Comparison of ENCODE assay signal across 8 cellular contexts in genomic region chr21:36384885-36385232, GRCh38. TPM values are rescaled to one million over a fixed set of nuclear protein-coding genes. Genes with fewer than 3 reads are reported as not detected.
A peak's percentile ranks its signal among the peaks of the same experiment; 100 is the strongest.
DNase-seq lines count a peak whose midpoint lies in the region; ATAC-seq, FAIRE-seq and TF ChIP-seq lines count a peak whose summit lies in the region.

No MANE protein-coding gene starts in this region.

- intact Hi-C loops in GM12878 (cut with micrococcal nuclease; ENCODE audit: unreplicated experiment): loop anchor here (5.0 kb wide), 1 partner anchor 233 kb away; no protein-coding TSS in a partner anchor
- intact Hi-C loops in posterior vena cava (cut with DNase I): no loop called here
- intact Hi-C loops in activated CD4-positive, alpha-beta memory T cell treated with anti-CD3 and anti-CD28 coated beads for 36 hours (cut with micrococcal nuclease): loop anchor here (1.0 to 2.0 kb wide), 2 partner anchors 64 to 229 kb away; partner anchors contain the start of genes DOP1B and MORC3

- POLR2A ChIA-PET in GM12878 (lab: Charles Lee): interaction anchor here (0.6 to 1.7 kb wide), 2 partner anchors 62 to 1070 kb away, joined by 4 to 7 read pairs; no protein-coding TSS in a partner anchor
- POLR2A ChIA-PET in activated CD4-positive, alpha-beta memory T cell treated with anti-CD3 and anti-CD28 coated beads for 36 hours (lab: Charles Lee): interaction anchor here (0.5 to 1.0 kb wide), 2 partner anchors 65 to 640 kb away, joined by 3 to 4 read pairs; partner anchors contain the start of gene MORC3

- 0 out of 4 replicates have a peak, but pooled peaks cover 0 to 3% of the 10 kb centered on the region in 2 experiments for H3K36me3 ChIP-seq in GM12878 (ENCODE audit: control insufficient read depth in 2 of 2, insufficient read depth in 2 of 2, low read length in 1 of 2)
- H3K36me3 ChIP-seq in neuron (ENCODE audit: insufficient read depth, low read length): peaks cover 14% of the 10 kb centered on the region

- WGBS in GM12878 (ENCODE audit: insufficient coverage, insufficient replicate concordance, low lambda C conversion rate, missing lambda C conversion rate): 48% methylated on average over 8 of the region's 8 CpGs

- no TSS peak for BruUV-seq in GM12878 (replicated peaks; lab: Mats Ljungman, UMichigan)

- H2AFZ ChIP-seq in GM12878 (ENCODE audit: control insufficient read depth, low read depth, low read length): peak overlapping the region; percentile 34; the same call in 1 of the 2 replicates
- peak overlapping the region; percentile 82 for H2AFZ ChIP-seq in neuron (ENCODE audit: low read depth, low read length)

- no peak for FAIRE-seq in GM12878 (lab: Jason Lieb, UNC)

- H3K4me3 ChIP-seq in GM08714 (ENCODE audit: low read length) (peak overlapping the region; percentile 83; the same call in 1 of the 2 replicates), GM12878 (no peak overlapping the region), neuron (ENCODE audit: low read length) (peak overlapping the region; percentile 58)

- H3K27ac ChIP-seq in GM12878 (ENCODE audit: control insufficient read depth, insufficient read depth): no peak overlapping the region

- DNase-seq in GM12878 (ENCODE audit: low read depth, low spot score) (no peak), posterior vena cava (ENCODE audit: low spot score) (no peak), HUDEP-2 (lab: John Stamatoyannopoulos, UW; ENCODE audit: unreplicated experiment in 76 of 76) (no peak), CD1c-positive myeloid dendritic cell (ENCODE audit: extremely low spot score) (no peak)
- no peak for DNase-seq in activated CD4-positive, alpha-beta memory T cell treated with anti-CD3 and anti-CD28 coated beads for 36 hours

- peaks cover 20% of the 10 kb centered on the region for H3K4me1 Mint-ChIP-seq in activated CD4-positive, alpha-beta memory T cell treated with anti-CD3 and anti-CD28 coated beads for 36 hours (ENCODE audit: low read depth)

- RAD21 ChIA-PET in GM12878 (lab: Charles Lee; ENCODE audit: unreplicated experiment): no interaction called here

- H3K9me3 ChIP-seq in GM12878 (replicated peaks; ENCODE audit: control insufficient read depth, insufficient read depth, low read length): no peaks in the 10 kb centered on the region
- H3K9me3 ChIP-seq in neuron (ENCODE audit: low read length): no peaks in the 10 kb centered on the region

- no peak overlapping the region for H3K9ac ChIP-seq in GM12878 (ENCODE audit: control insufficient read depth, insufficient read depth, low read length)

- H3K4me1 ChIP-seq in GM12878 (ENCODE audit: control insufficient read depth, insufficient read depth, low read length) (no peaks in the 10 kb centered on the region; the same call in 1 of the 2 replicates), neuron (ENCODE audit: insufficient read depth, low read length) (peaks cover 5% of the 10 kb centered on the region)

- no peaks in the 10 kb centered on the region for H4K20me1 ChIP-seq in GM12878 (ENCODE audit: control insufficient read depth, insufficient read depth)

- no peaks in the 10 kb centered on the region for H3K9me3 Mint-ChIP-seq in activated CD4-positive, alpha-beta memory T cell treated with anti-CD3 and anti-CD28 coated beads for 36 hours

- H3K27me3 Mint-ChIP-seq in activated CD4-positive, alpha-beta memory T cell treated with anti-CD3 and anti-CD28 coated beads for 36 hours: no peaks in the 10 kb centered on the region

- no peak overlapping the region for H3K4me3 Mint-ChIP-seq in activated CD4-positive, alpha-beta memory T cell treated with anti-CD3 and anti-CD28 coated beads for 36 hours

- peaks cover 4% of the 10 kb centered on the region; the same call in 1 of the 2 replicates for H3K79me2 ChIP-seq in GM12878 (ENCODE audit: control insufficient read depth, insufficient read depth, low read length)

- peak; percentile 12 for ATAC-seq in HG03095 (IDR thresholded peaks at IDR 0.05; ENCODE audit: unreplicated experiment)
- ATAC-seq in GM12878: peak; percentile 10

- no peak overlapping the region for H3K27ac Mint-ChIP-seq in activated CD4-positive, alpha-beta memory T cell treated with anti-CD3 and anti-CD28 coated beads for 36 hours

- SMC1A ChIA-PET in GM12878 (lab: Charles Lee; ENCODE audit: uncharacterized antibody, unreplicated experiment): interaction anchor here (2.0 kb wide), 1 partner anchor 8 kb away, joined by 5 read pairs; no protein-coding TSS in a partner anchor

- no peak for TF ChIP-seq CTCF in GM12878 (IDR thresholded peaks at IDR 0.05 in 2 of 3, conservative IDR thresholded peaks at IDR 0.05 in 1 of 3; ENCODE audit: control insufficient read depth in 2 of 3, extremely low read depth in 1 of 3, insufficient read depth in 1 of 3, low read depth in 3 of 3, low read length in 3 of 3)

- H3K4me2 ChIP-seq in GM12878 (ENCODE audit: control insufficient read depth, insufficient read depth): peak overlapping the region; percentile 15; the same call in 1 of the 2 replicates

- TF ChIP-seq EP300 in GM12878 (IDR thresholded peaks at IDR 0.05; ENCODE audit: borderline replicate concordance in 1 of 2, control insufficient read depth in 1 of 2, low read depth in 2 of 2, low read length in 2 of 2): no peak

- no peak for TF ChIP-seq POLR2A in GM12878 (IDR thresholded peaks at IDR 0.05; ENCODE audit: low read depth, low read length)

- H3K27me3 ChIP-seq in GM12878 (replicated peaks in 1 of 2; ENCODE audit: control insufficient read depth in 2 of 2, insufficient read depth in 2 of 2, low read length in 1 of 2) (no peaks in the 10 kb centered on the region), neuron (ENCODE audit: insufficient read depth, low read length) (no peaks in the 10 kb centered on the region)

- CTCF ChIA-PET in GM12878 (lab: Yijun Ruan, JAX): no interaction called here
- CTCF ChIA-PET in activated CD4-positive, alpha-beta memory T cell treated with anti-CD3 and anti-CD28 coated beads for 36 hours (lab: Charles Lee): interaction anchor here (0.9 kb wide), 1 partner anchor 211 kb away, joined by 3 read pairs; no protein-coding TSS in a partner anchor

- in situ Hi-C loops in GM12878 (cut with MboI): no loop called here

- peaks cover 22% of the 10 kb centered on the region for H3K36me3 Mint-ChIP-seq in activated CD4-positive, alpha-beta memory T cell treated with anti-CD3 and anti-CD28 coated beads for 36 hours

- no peak for TF ChIP-seq RAD21 in GM12878 (IDR thresholded peaks at IDR 0.05; ENCODE audit: insufficient read depth, low read depth, low read length)

TF ChIP-seq in GM12878, 131 proteins besides CTCF, POLR2A, EP300 and RAD21:
- TF ChIP-seq ATF3 (IDR thresholded peaks at IDR 0.05; ENCODE audit: borderline replicate concordance, extremely low read depth, low read depth, low read length): no peak
- TF ChIP-seq TAF1 (IDR thresholded peaks at IDR 0.05; ENCODE audit: borderline replicate concordance, low read depth, low read length): no peak
- TF ChIP-seq IRF3 (IDR thresholded peaks at IDR 0.05): no peak
- TF ChIP-seq SIN3A (IDR thresholded peaks at IDR 0.05; ENCODE audit: low read depth, low read length): no peak
- TF ChIP-seq POLR2AphosphoS2 (IDR thresholded peaks at IDR 0.05; ENCODE audit: low read depth, low read length): no peak
- no peak for TF ChIP-seq RELA (IDR thresholded peaks at IDR 0.05; ENCODE audit: borderline replicate concordance, partially characterized antibody)
- no peak for TF ChIP-seq IRF4 (IDR thresholded peaks at IDR 0.05; ENCODE audit: low read depth, low read length)
- no peak for TF ChIP-seq EZH2 (IDR thresholded peaks at IDR 0.05; ENCODE audit: borderline replicate concordance, control insufficient read depth, low read depth, low read length)

RNA-seq across cellular contexts. Expression of gene CHAF1B, which starts 0.3 kb away (rescaled TPM):
- total RNA-seq in GM12878 (2013; cell fraction: nucleolus; rRNA removed): 6.5 and 6.7 TPM in 2 replicates
- total RNA-seq in GM12878 (2014; rRNA removed): 12.8 and 13.7 TPM in 2 replicates
- 14.6 and 16.4 TPM in 2 replicates for total RNA-seq in GM12878 (2014; rRNA removed; fragmentation: Illumina TruSeq; extraction: Trizol)
- 24.8 TPM in 2 replicates for total RNA-seq in GM12878 (2021)
- polyA plus RNA-seq in GM12878 (2011; ENCODE audit: low read depth): 7.6 TPM
- polyA plus RNA-seq in GM12878 (2011; rRNA removed): 13.6 and 18.2 TPM in 2 replicates
- 12.2 and 12.9 TPM in 2 replicates for polyA plus RNA-seq in GM12878 (2011; cell fraction: cytosol; rRNA removed)
- 8.2 and 13.0 TPM in 2 replicates for polyA plus RNA-seq in GM12878 (2011; cell fraction: nucleus; rRNA removed)
- polyA plus RNA-seq in GM12878 (2012): 7.7 and 8.2 TPM in 2 replicates
- polyA plus RNA-seq in GM12878 (2014; fragmentation: Illumina TruSeq; extraction: Trizol): 18.8 and 21.4 TPM in 2 replicates
- 1 to 10 TPM; 5.9 TPM for polyA plus RNA-seq in GM12878 (2014; fragmentation: Nextera tagmentation; extraction: Ambion mirVana)
- 15.1 and 15.2 TPM in 2 replicates for polyA plus RNA-seq in GM12878 (2014; rRNA removed)
- 10 to 100 TPM; 31.4 to 31.5 TPM for polyA plus RNA-seq in GM12878 (2016; fragmentation: Nextera tagmentation; extraction: Ambion mirVana)
- 10.4 and 11.1 TPM in 2 replicates for polyA minus RNA-seq in GM12878 (2011; rRNA and poly(A)+ RNA removed)
- polyA minus RNA-seq in GM12878 (2011; cell fraction: cytosol; rRNA and poly(A)+ RNA removed): 7.6 and 9.8 TPM in 2 replicates
- 2.8 and 7.1 TPM in 2 replicates for polyA minus RNA-seq in GM12878 (2011; cell fraction: nucleus; rRNA and poly(A)+ RNA removed)
- 1 to 10 TPM; 1.2 to 1.9 TPM for total RNA-seq in posterior vena cava
- 10 to 100 TPM; 28.9 to 31.2 TPM for total RNA-seq in activated CD4-positive, alpha-beta memory T cell treated with anti-CD3 and anti-CD28 coated beads for 36 hours

Comparison
In these comparisons a context has a peak if more than half of its experiments do, and no peak if none do; other contexts are left out.
1. intact Hi-C loops: an anchor here in GM12878 (5.0 kb wide) and activated CD4-positive, alpha-beta memory T cell treated with anti-CD3 and anti-CD28 coated beads for 36 hours (1.0 to 2.0 kb wide); none called in posterior vena cava.